8 cellular contexts compared by ENCODE assay signal in genomic region chr16:14302399-14303181, GRCh38.
DNase-seq lines count a peak whose midpoint lies in the region; ATAC-seq and TF ChIP-seq lines count a peak whose summit lies in the region.

No MANE protein-coding gene starts in this region.

- H3K27ac ChIP-seq in RWPE1 (peak overlapping the region; percentile 90), aorta (ENCODE audit: low read depth in 1 of 2, low read length in 2 of 2) (peak overlapping the region; percentile 28 to 30)

- CTCF ChIA-PET in RWPE1 (lab: Yijun Ruan, JAX), result interaction anchor here (0.7 to 0.8 kb wide), 2 partner anchors 199 to 687 kb away, joined by 3 to 4 read pairs; no protein-coding TSS in a partner anchor

- H3K9me3 ChIP-seq in aorta (ENCODE audit: control insufficient read depth, low read length), result no peaks in the 10 kb centered on the region

- peak overlapping the region; percentile 97 to 100 for H3K4me3 ChIP-seq in aorta (ENCODE audit: low read length in 2 of 2)

- peak; percentile 22 for ATAC-seq in HG02763 (IDR thresholded peaks at IDR 0.05; ENCODE audit: unreplicated experiment)
- ATAC-seq in aorta (ENCODE audit: low FRiP score), result peak; percentile 37

- intact Hi-C loops in aorta (cut with DNase I), result no loop called here

- H3K36me3 ChIP-seq in aorta (ENCODE audit: control insufficient read depth in 1 of 2, insufficient read depth in 2 of 2, low read length in 1 of 2), result no peaks in the 10 kb centered on the region

- no peaks in the 10 kb centered on the region for H3K27me3 ChIP-seq in aorta (ENCODE audit: control insufficient read depth in 1 of 2, insufficient read depth in 2 of 2, low read length in 1 of 2)

- 0 to 1% methylated on average over 49 to 86 of the region's 86 CpGs for WGBS in aorta, 2 donors

- no peak for TF ChIP-seq CTCF in RWPE1 (conservative IDR thresholded peaks at IDR 0.05; ENCODE audit: low read depth)

- POLR2A ChIA-PET in RWPE1 (lab: Yijun Ruan, JAX; ENCODE audit: low non-redundant PET), result interaction anchor here (0.7 kb wide), 1 partner anchor 32 kb away, joined by 5 read pairs; no protein-coding TSS in a partner anchor

- H3K4me1 ChIP-seq in aorta (ENCODE audit: control insufficient read depth in 1 of 2, insufficient read depth in 2 of 2, low read length in 2 of 2), result peaks cover 0 to 1% of the 10 kb centered on the region in 2 donors

- DNase-seq in activated CD4-positive, alpha-beta T cell treated with anti-CD3 and anti-CD28 coated beads for 4 hours, result peak; percentile 31 to 42
- no peak for DNase-seq in activated CD4-positive, alpha-beta T cell treated with anti-CD3 and anti-CD28 coated beads for 48 hours
- DNase-seq in RWPE1 (ENCODE audit: low spot score) (no peak), ecto neural progenitor cell (ENCODE audit: low spot score) (peak; percentile 86), midbrain (lab: John Stamatoyannopoulos, UW) (peak; percentile 14), aorta (peak; percentile 49 to 83), hippocampal formation (lab: John Stamatoyannopoulos, UW) (no peak)

Comparison
In these comparisons a context has a peak if more than half of its experiments do, and no peak if none do; other contexts are left out.
1. DNase-seq: peak in activated CD4-positive, alpha-beta T cell treated with anti-CD3 and anti-CD28 coated beads for 4 hours (2 of 2), ecto neural progenitor cell (single experiment), midbrain (single experiment) and aorta (2 of 2); none in activated CD4-positive, alpha-beta T cell treated with anti-CD3 and anti-CD28 coated beads for 48 hours (single experiment), RWPE1 (single experiment) and hippocampal formation (0 of 2).